In the genomic region with DNA sequence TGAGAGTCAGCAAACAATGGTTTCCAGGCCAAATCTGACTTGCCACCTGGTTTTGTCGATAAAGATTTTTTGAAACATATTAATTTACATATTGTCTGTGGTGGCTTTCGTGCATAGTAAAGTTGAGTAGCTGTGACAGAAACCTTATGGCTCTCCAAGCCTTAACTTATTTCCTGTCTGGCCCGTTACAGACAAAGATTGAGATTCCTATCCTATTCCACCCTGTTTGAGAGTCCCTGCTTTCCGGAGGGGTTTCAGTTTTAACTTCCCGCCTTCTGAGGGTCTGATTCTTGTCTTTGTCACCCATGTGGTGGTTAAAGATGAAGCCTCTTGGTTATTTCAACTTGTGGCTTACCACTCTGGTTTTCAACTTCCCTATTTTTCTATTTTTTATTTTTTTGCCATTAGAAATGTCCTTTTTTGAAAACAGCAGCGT, we compare ENCODE assay signal across 8 cellular contexts. TPM values are rescaled to one million over a fixed set of nuclear protein-coding genes. Genes with fewer than 3 reads are reported as not detected.
DNase-seq lines count a peak whose midpoint lies in the region; ATAC-seq and TF ChIP-seq lines count a peak whose summit lies in the region.

No MANE protein-coding gene starts in this region.

- H3K9me3 ChIP-seq in tibial nerve: no peaks in the 10 kb centered on the region

- ATAC-seq in GM21390 (IDR thresholded peaks at IDR 0.05; ENCODE audit: unreplicated experiment): peak; percentile 42
- peak; percentile 24 for ATAC-seq in HG03575 (IDR thresholded peaks at IDR 0.05; ENCODE audit: extremely low read depth, insufficient number of reproducible peaks, low FRiP score, unreplicated experiment)

- peak; percentile 61 for DNase-seq in GF-D8 (lab: John Stamatoyannopoulos, UW)
- DNase-seq in brain microvascular endothelial cell: no peak
- DNase-seq in tibial nerve (ENCODE audit: low spot score in 2 of 2): no peak
- no peak for DNase-seq in foreskin melanocyte
- no peak for DNase-seq in RPMI8226
- DNase-seq in 8988T: no peak

- TF ChIP-seq POLR2A in tibial nerve (IDR thresholded peaks at IDR 0.05): no peak

- H3K27me3 ChIP-seq in brain microvascular endothelial cell (replicated peaks) (no peaks in the 10 kb centered on the region), tibial nerve (no peaks in the 10 kb centered on the region)

- no peak for TF ChIP-seq EP300 in tibial nerve (IDR thresholded peaks at IDR 0.05)

- WGBS in tibial nerve, 2 donors: 70 to 72% methylated on average over 6 of the region's 6 CpGs

- H3K4me1 ChIP-seq in tibial nerve: peaks cover 0 to 59% (median 30%) of the 10 kb centered on the region in 4 donors

- H3K36me3 ChIP-seq in brain microvascular endothelial cell (replicated peaks) (no peaks in the 10 kb centered on the region), tibial nerve (peaks cover 0 to 24% (median 0%) of the 10 kb centered on the region in 3 donors)

- H3K4me3 ChIP-seq in brain microvascular endothelial cell (ENCODE audit: low read depth, low read length) (no peak overlapping the region), tibial nerve (no peak overlapping the region)

- H3K27ac ChIP-seq in brain microvascular endothelial cell (peak overlapping the region; percentile 3), tibial nerve (peak overlapping the region in 3 of 4 donors; percentile 17 to 42 (median 25))

- in situ Hi-C loops in brain microvascular endothelial cell (cut with HindIII; ENCODE audit: low pct_ligation_motif_present, low sequenced_read_pairs): no loop called here

- TF ChIP-seq CTCF in brain microvascular endothelial cell (IDR thresholded peaks at IDR 0.05; ENCODE audit: low read depth, low read length, missing control alignments) (no peak), tibial nerve (IDR thresholded peaks at IDR 0.05) (no peak)

RNA-seq across cellular contexts. Expression of a gene that starts 11.4 kb away (rescaled TPM):
- 10 to 100 TPM; 37.7 to 59.2 (median 43.1) TPM for total RNA-seq in tibial nerve
